Comparison of ENCODE assay signal across 10 cellular contexts in genomic region chr2:168002021-168002553, GRCh38.
DNase-seq lines count a peak whose midpoint lies in the region; ATAC-seq, FAIRE-seq and TF ChIP-seq lines count a peak whose summit lies in the region.
"Had no signal": no experiment of that assay in that cellular context is flagged by ENCODE, and none has a peak within 500 bp of the region (broad histone marks: within the 10 kb centered on the region; RNA-seq: fewer than 3 reads in every experiment).

No MANE protein-coding gene starts in this region.

- FAIRE-seq in GM12878 (lab: Jason Lieb, UNC) (no peak), small intestine (lab: Jason Lieb, UNC) (no peak)

- peaks cover 11% of the 10 kb centered on the region for H3K4me1 Mint-ChIP-seq in activated CD4-positive, alpha-beta T cell treated with anti-CD3 and anti-CD28 coated beads for 36 hours

- H3K27me3 Mint-ChIP-seq in activated CD4-positive, alpha-beta T cell treated with anti-CD3 and anti-CD28 coated beads for 36 hours, result no peaks in the 10 kb centered on the region

- no peak for TF ChIP-seq POLR2A in GM12878 (IDR thresholded peaks at IDR 0.05; ENCODE audit: low read depth, low read length)

- H3K4me3 ChIP-seq in GM12878, result no peak overlapping the region
- H3K4me3 ChIP-seq in small intestine (ENCODE audit: low read depth in 1 of 2, low read length in 2 of 2), result no peak overlapping the region
- H3K4me3 ChIP-seq in coronary artery, result no peak overlapping the region

- H3K36me3 Mint-ChIP-seq in activated CD4-positive, alpha-beta T cell treated with anti-CD3 and anti-CD28 coated beads for 36 hours (ENCODE audit: low read depth), result peaks cover 25% of the 10 kb centered on the region

- H3K9me3 Mint-ChIP-seq in activated CD4-positive, alpha-beta T cell treated with anti-CD3 and anti-CD28 coated beads for 36 hours (ENCODE audit: low read depth), result no peaks in the 10 kb centered on the region

- no peak for TF ChIP-seq EP300 in GM12878 (IDR thresholded peaks at IDR 0.05; ENCODE audit: borderline replicate concordance in 1 of 2, control insufficient read depth in 1 of 2, low read depth in 2 of 2, low read length in 2 of 2)

- intact Hi-C loops in activated CD4-positive, alpha-beta T cell treated with anti-CD3 and anti-CD28 coated beads for 36 hours (cut with DNase I, micrococcal nuclease), result no loop called here
- intact Hi-C loops in GM12878 (cut with micrococcal nuclease; ENCODE audit: unreplicated experiment), result no loop called here

- no peak overlapping the region for H3K4me3 Mint-ChIP-seq in activated CD4-positive, alpha-beta T cell treated with anti-CD3 and anti-CD28 coated beads for 36 hours

- TF ChIP-seq CTCF in GM12878 (IDR thresholded peaks at IDR 0.05 in 2 of 3, conservative IDR thresholded peaks at IDR 0.05 in 1 of 3; ENCODE audit: control insufficient read depth in 2 of 3, extremely low read depth in 1 of 3, insufficient read depth in 1 of 3, low read depth in 3 of 3, low read length in 3 of 3) (no peak), coronary artery (IDR thresholded peaks at IDR 0.05) (no peak)

- RAD21 ChIA-PET in GM12878 (lab: Charles Lee; ENCODE audit: unreplicated experiment), result no interaction called here

- no peak overlapping the region for H3K9ac ChIP-seq in GM12878 (ENCODE audit: control insufficient read depth, insufficient read depth, low read length)

- H3K36me3 ChIP-seq in GM12878 (ENCODE audit: control insufficient read depth in 2 of 2, insufficient read depth in 2 of 2, low read length in 1 of 2), result no peaks in the 10 kb centered on the region
- H3K36me3 ChIP-seq in small intestine (ENCODE audit: control insufficient read depth in 2 of 2, insufficient read depth in 2 of 2, low read length in 2 of 2), result peaks cover 0 to 7% of the 10 kb centered on the region in 2 donors

- H3K9me3 ChIP-seq in GM12878 (replicated peaks; ENCODE audit: control insufficient read depth, insufficient read depth, low read length) (no peaks in the 10 kb centered on the region; the same call in 2 of the 3 replicates), small intestine (ENCODE audit: control insufficient read depth, low read depth) (no peaks in the 10 kb centered on the region)

- DNase-seq in activated CD4-positive, alpha-beta T cell treated with anti-CD3 and anti-CD28 coated beads for 36 hours, result no peak
- no peak for DNase-seq in activated CD4-positive, alpha-beta T cell treated with anti-CD3 and anti-CD28 coated beads, Interleukin-2, amount 50 U/mL, for 1 hour
- DNase-seq in GM12878 (ENCODE audit: low read depth, low spot score), result peak; percentile 15
- peak; percentile 35 for DNase-seq in small intestine
- DNase-seq in AG08396 (ENCODE audit: low spot score), result no peak
- DNase-seq in NCI-H1417 (lab: John Stamatoyannopoulos, UW), result no peak
- DNase-seq in coronary artery (ENCODE audit: low spot score), result no peak
- DNase-seq: activated CD4-positive, alpha-beta T cell treated with anti-CD3 and anti-CD28 coated beads for 1 hour; left cardiac atrium had no signal

- H3K27me3 ChIP-seq in GM12878 (replicated peaks in 1 of 2; ENCODE audit: control insufficient read depth in 2 of 2, insufficient read depth in 2 of 2, low read length in 1 of 2), result no peaks in the 10 kb centered on the region
- no peaks in the 10 kb centered on the region for H3K27me3 ChIP-seq in small intestine (ENCODE audit: control insufficient read depth in 2 of 2, insufficient read depth in 2 of 2, low read length in 2 of 2)

- H3K27ac Mint-ChIP-seq in activated CD4-positive, alpha-beta T cell treated with anti-CD3 and anti-CD28 coated beads for 36 hours, result peak overlapping the region; percentile 71

- in situ Hi-C loops in GM12878 (cut with MboI), result no loop called here

- SMC1A ChIA-PET in GM12878 (lab: Charles Lee; ENCODE audit: uncharacterized antibody, unreplicated experiment), result interaction anchor here (1.0 to 1.4 kb wide), 2 partner anchors 10 to 12 kb away, joined by 3 to 4 read pairs; no protein-coding TSS in a partner anchor

- H3K4me2 ChIP-seq in GM12878 (ENCODE audit: control insufficient read depth, insufficient read depth), result no peak overlapping the region

- no peak for TF ChIP-seq RAD21 in GM12878 (IDR thresholded peaks at IDR 0.05; ENCODE audit: insufficient read depth, low read depth, low read length)

- 6% methylated on average over 2 of the region's 2 CpGs for WGBS in GM12878 (ENCODE audit: insufficient coverage, insufficient replicate concordance, low lambda C conversion rate, missing lambda C conversion rate)
- WGBS in small intestine, 3 donors, result 39 to 46% (median 45%) methylated on average over 2 of the region's 2 CpGs

- no peak overlapping the region for H2AFZ ChIP-seq in GM12878 (ENCODE audit: control insufficient read depth, low read depth, low read length)

- H3K79me2 ChIP-seq in GM12878 (ENCODE audit: control insufficient read depth, insufficient read depth, low read length), result no peaks in the 10 kb centered on the region

- ATAC-seq in activated CD4-positive, alpha-beta T cell treated with anti-CD3 and anti-CD28 coated beads for 36 hours, result peak; percentile 84
- ATAC-seq in HG03520 (IDR thresholded peaks at IDR 0.05; ENCODE audit: unreplicated experiment), result peak; percentile 52
- peak; percentile 76 for ATAC-seq in GM12878
- ATAC-seq: left cardiac atrium had no signal

- H4K20me1 ChIP-seq in GM12878 (ENCODE audit: control insufficient read depth, insufficient read depth), result no peaks in the 10 kb centered on the region

- POLR2A ChIA-PET in activated CD4-positive, alpha-beta T cell treated with anti-CD3 and anti-CD28 coated beads for 36 hours (lab: Charles Lee), result no interaction called here
- POLR2A ChIA-PET in GM12878 (lab: Charles Lee), result no interaction called here

- CTCF ChIA-PET in activated CD4-positive, alpha-beta T cell treated with anti-CD3 and anti-CD28 coated beads for 36 hours (lab: Charles Lee), result no interaction called here
- CTCF ChIA-PET in GM12878 (lab: Yijun Ruan, JAX), result no interaction called here

- BruUV-seq in GM12878 (replicated peaks; lab: Mats Ljungman, UMichigan), result no TSS peak

- no peak overlapping the region for H3K27ac ChIP-seq in GM12878 (ENCODE audit: control insufficient read depth, insufficient read depth)
- H3K27ac ChIP-seq in small intestine (ENCODE audit: low read depth in 1 of 2, low read length in 1 of 2), result no peak overlapping the region
- H3K27ac ChIP-seq in coronary artery, result no peak overlapping the region

- H3K4me1 ChIP-seq in GM12878 (ENCODE audit: control insufficient read depth, insufficient read depth, low read length) (no peaks in the 10 kb centered on the region), small intestine (ENCODE audit: control insufficient read depth in 2 of 2, insufficient read depth in 1 of 2, low read depth in 1 of 2, low read length in 1 of 2) (peaks cover 0 to 2% of the 10 kb centered on the region in 2 donors)

TF ChIP-seq in GM12878, 131 proteins besides CTCF, POLR2A, EP300 and RAD21:
- peak; percentile 64 for TF ChIP-seq MTA2 (IDR thresholded peaks at IDR 0.05; ENCODE audit: low read depth)
- TF ChIP-seq MAX (IDR thresholded peaks at IDR 0.05; ENCODE audit: low read depth, low read length), result no peak
TF ChIP-seq in GM12878: peak in this region for 1.

Comparison
In these comparisons a context has a peak if more than half of its experiments do, and no peak if none do; other contexts are left out.
1. DNase-seq: peak in GM12878 (single experiment) and small intestine (single experiment); none in activated CD4-positive, alpha-beta T cell treated with anti-CD3 and anti-CD28 coated beads for 36 hours (single experiment), activated CD4-positive, alpha-beta T cell treated with anti-CD3 and anti-CD28 coated beads, Interleukin-2, amount 50 U/mL, for 1 hour (single experiment), AG08396 (single experiment), NCI-H1417 (0 of 3) and coronary artery (single experiment).
2. Peak in every context shown above with its lines, with median percentiles within 50 percentile points of each other: ATAC-seq.